11 cellular contexts compared by ENCODE assay signal in genomic region chr3:43870110-43870509, GRCh38.
DNase-seq lines count a peak whose midpoint lies in the region; ATAC-seq, FAIRE-seq and TF ChIP-seq lines count a peak whose summit lies in the region.
"Had no signal": no experiment of that assay in that cellular context is flagged by ENCODE, and none has a peak within 500 bp of the region (broad histone marks: within the 10 kb centered on the region; RNA-seq: fewer than 3 reads in every experiment).

No MANE protein-coding gene starts in this region.

- peak; percentile 81 for FAIRE-seq in RCC 7860 (lab: Jason Lieb, UNC)

- H3K4me1 ChIP-seq in endodermal cell (ENCODE audit: control insufficient read depth, insufficient read depth, low read length): no peaks in the 10 kb centered on the region
- H3K4me1 ChIP-seq: psoas muscle had no signal

- H3K27ac ChIP-seq in endodermal cell (ENCODE audit: low read depth, low read length): no peak overlapping the region
- H3K27ac ChIP-seq: psoas muscle had no signal

- ATAC-seq in naive thymus-derived CD8-positive, alpha-beta T cell: no peak
- no peak for ATAC-seq in HG02678 (IDR thresholded peaks at IDR 0.05; ENCODE audit: unreplicated experiment)
- ATAC-seq: psoas muscle had no signal

- peaks cover 27% of the 10 kb centered on the region for H3K27me3 Mint-ChIP-seq in endodermal cell (ENCODE audit: insufficient read depth)
- peaks cover 12 to 68% (median 20%) of the 10 kb centered on the region in 5 donors for H3K27me3 Mint-ChIP-seq in naive thymus-derived CD8-positive, alpha-beta T cell

- H3K9me3 Mint-ChIP-seq in endodermal cell: no peaks in the 10 kb centered on the region
- H3K9me3 Mint-ChIP-seq in naive thymus-derived CD8-positive, alpha-beta T cell: no peaks in the 10 kb centered on the region

- WGBS in endodermal cell (ENCODE audit: insufficient coverage in 1 of 2, insufficient read length in 1 of 2), 2 experiments: 50 to 62% methylated on average over 2 of the region's 2 CpGs

- TF ChIP-seq CTCF in endodermal cell (conservative IDR thresholded peaks at IDR 0.05): no peak

- H3K36me3 Mint-ChIP-seq in endodermal cell (ENCODE audit: low read depth): no peaks in the 10 kb centered on the region
- no peaks in the 10 kb centered on the region for H3K36me3 Mint-ChIP-seq in naive thymus-derived CD8-positive, alpha-beta T cell

- no peaks in the 10 kb centered on the region for H3K9me3 ChIP-seq in endodermal cell (ENCODE audit: control insufficient read depth, low read length)
- H3K9me3 ChIP-seq: psoas muscle had no signal

- no peaks in the 10 kb centered on the region for H3K27me3 ChIP-seq in endodermal cell (ENCODE audit: control insufficient read depth, insufficient read depth, low read length, poor library complexity, severe bottlenecking)

- no peak overlapping the region for H3K27ac Mint-ChIP-seq in endodermal cell
- no peak overlapping the region for H3K27ac Mint-ChIP-seq in naive thymus-derived CD8-positive, alpha-beta T cell

- H3K36me3 ChIP-seq in endodermal cell (ENCODE audit: control insufficient read depth, insufficient read depth, low read length): no peaks in the 10 kb centered on the region

- no peak overlapping the region for H3K4me3 Mint-ChIP-seq in endodermal cell
- H3K4me3 Mint-ChIP-seq in naive thymus-derived CD8-positive, alpha-beta T cell: no peak overlapping the region

- peak; percentile 91 for DNase-seq in COLO829 (ENCODE audit: low spot score)
- peak; percentile 76 for DNase-seq in RCC 7860 (ENCODE audit: low spot score)
- peak; percentile 70 for DNase-seq in endodermal cell
- peak; percentile 9 for DNase-seq in occipital lobe (lab: John Stamatoyannopoulos, UW)
- no peak for DNase-seq in stimulated activated CD4-positive, alpha-beta T cell treated with anti-CD3 and anti-CD28 coated beads, Interleukin-12 subunit alpha, Interleukin-12 subunit beta, amount 100 ng/mL, for 4 hours
- no peak for DNase-seq in DMS53 treated with DMSO at 0.1 percent for 48 hours (lab: John Stamatoyannopoulos, UW; ENCODE audit: unreplicated experiment)
- DNase-seq in naive thymus-derived CD8-positive, alpha-beta T cell: no peak
- DNase-seq: central memory CD4-positive, alpha-beta T cell; COR-L47; psoas muscle had no signal

- no peak overlapping the region for H3K9ac ChIP-seq in endodermal cell (ENCODE audit: extremely low read depth, low read length, poor library complexity, severe bottlenecking)

- H3K4me1 Mint-ChIP-seq in endodermal cell: peaks cover 20% of the 10 kb centered on the region
- H3K4me1 Mint-ChIP-seq in naive thymus-derived CD8-positive, alpha-beta T cell: no peaks in the 10 kb centered on the region

- POLR2A ChIA-PET in naive thymus-derived CD8-positive, alpha-beta T cell (lab: Charles Lee): no interaction called here

- H3K4me3 ChIP-seq in endodermal cell (ENCODE audit: low read length): no peak overlapping the region
- H3K4me3 ChIP-seq: psoas muscle had no signal

Comparison
In these comparisons a context has a peak if more than half of its experiments do, and no peak if none do; other contexts are left out.
1. DNase-seq: peak in COLO829 (single experiment), RCC 7860 (single experiment), endodermal cell (single experiment) and occipital lobe (single experiment); none in stimulated activated CD4-positive, alpha-beta T cell treated with anti-CD3 and anti-CD28 coated beads, Interleukin-12 subunit alpha, Interleukin-12 subunit beta, amount 100 ng/mL, for 4 hours (single experiment), DMS53 treated with DMSO at 0.1 percent for 48 hours (single experiment) and naive thymus-derived CD8-positive, alpha-beta T cell (0 of 10).